Comparison of ENCODE assay signal across 1 cellular context in the genomic region with DNA sequence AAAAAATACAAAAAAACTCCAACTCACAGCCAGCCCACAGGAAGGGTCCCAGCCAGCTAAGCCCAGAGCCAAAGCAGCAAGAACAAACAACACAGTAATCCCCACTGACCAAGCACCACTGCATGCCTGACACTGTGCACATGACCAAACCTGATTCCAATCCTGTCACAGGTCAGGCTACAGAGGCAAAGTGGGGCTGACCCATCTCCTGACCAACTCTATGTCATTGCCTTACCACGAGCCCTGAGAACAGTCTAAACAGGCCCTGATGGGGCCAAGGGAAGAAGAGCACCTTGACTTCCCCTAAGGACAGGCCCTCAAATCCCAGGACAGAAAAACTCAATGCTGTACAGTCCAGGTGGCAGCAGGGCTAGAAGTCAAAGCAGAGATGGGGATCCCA.
TF ChIP-seq lines count a peak whose summit lies in the region.

No MANE protein-coding gene starts in this region.

TF ChIP-seq in GM12878, 131 proteins besides CTCF, POLR2A, EP300 and RAD21:
- TF ChIP-seq E4F1 (IDR thresholded peaks at IDR 0.05; ENCODE audit: borderline replicate concordance, partially characterized antibody) (no peak), RCOR1 (conservative IDR thresholded peaks at IDR 0.05; ENCODE audit: low read depth, low read length) (no peak), CHD4 (IDR thresholded peaks at IDR 0.05) (no peak), TAF1 (IDR thresholded peaks at IDR 0.05; ENCODE audit: borderline replicate concordance, low read depth, low read length) (no peak), RB1 (IDR thresholded peaks at IDR 0.05; ENCODE audit: borderline replicate concordance) (no peak), TBL1XR1 (IDR thresholded peaks at IDR 0.05; ENCODE audit: low read depth, low read length) (no peak), RELA (IDR thresholded peaks at IDR 0.05; ENCODE audit: borderline replicate concordance, partially characterized antibody) (no peak), PML (IDR thresholded peaks at IDR 0.05; ENCODE audit: low read length) (no peak), CREM (IDR thresholded peaks at IDR 0.05; ENCODE audit: low read depth) (no peak), ZNF384 (IDR thresholded peaks at IDR 0.05; ENCODE audit: borderline replicate concordance, low read depth, low read length) (no peak)
- TF ChIP-seq, protein P1, sequence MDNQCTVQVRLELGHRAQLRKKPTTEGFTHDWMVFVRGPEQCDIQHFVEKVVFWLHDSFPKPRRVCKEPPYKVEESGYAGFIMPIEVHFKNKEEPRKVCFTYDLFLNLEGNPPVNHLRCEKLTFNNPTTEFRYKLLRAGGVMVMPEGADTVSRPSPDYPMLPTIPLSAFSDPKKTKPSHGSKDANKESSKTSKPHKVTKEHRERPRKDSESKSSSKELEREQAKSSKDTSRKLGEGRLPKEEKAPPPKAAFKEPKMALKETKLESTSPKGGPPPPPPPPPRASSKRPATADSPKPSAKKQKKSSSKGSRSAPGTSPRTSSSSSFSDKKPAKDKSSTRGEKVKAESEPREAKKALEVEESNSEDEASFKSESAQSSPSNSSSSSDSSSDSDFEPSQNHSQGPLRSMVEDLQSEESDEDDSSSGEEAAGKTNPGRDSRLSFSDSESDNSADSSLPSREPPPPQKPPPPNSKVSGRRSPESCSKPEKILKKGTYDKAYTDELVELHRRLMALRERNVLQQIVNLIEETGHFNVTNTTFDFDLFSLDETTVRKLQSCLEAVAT (IDR thresholded peaks at IDR 0.05) = no peak
- TF ChIP-seq, protein P2, sequence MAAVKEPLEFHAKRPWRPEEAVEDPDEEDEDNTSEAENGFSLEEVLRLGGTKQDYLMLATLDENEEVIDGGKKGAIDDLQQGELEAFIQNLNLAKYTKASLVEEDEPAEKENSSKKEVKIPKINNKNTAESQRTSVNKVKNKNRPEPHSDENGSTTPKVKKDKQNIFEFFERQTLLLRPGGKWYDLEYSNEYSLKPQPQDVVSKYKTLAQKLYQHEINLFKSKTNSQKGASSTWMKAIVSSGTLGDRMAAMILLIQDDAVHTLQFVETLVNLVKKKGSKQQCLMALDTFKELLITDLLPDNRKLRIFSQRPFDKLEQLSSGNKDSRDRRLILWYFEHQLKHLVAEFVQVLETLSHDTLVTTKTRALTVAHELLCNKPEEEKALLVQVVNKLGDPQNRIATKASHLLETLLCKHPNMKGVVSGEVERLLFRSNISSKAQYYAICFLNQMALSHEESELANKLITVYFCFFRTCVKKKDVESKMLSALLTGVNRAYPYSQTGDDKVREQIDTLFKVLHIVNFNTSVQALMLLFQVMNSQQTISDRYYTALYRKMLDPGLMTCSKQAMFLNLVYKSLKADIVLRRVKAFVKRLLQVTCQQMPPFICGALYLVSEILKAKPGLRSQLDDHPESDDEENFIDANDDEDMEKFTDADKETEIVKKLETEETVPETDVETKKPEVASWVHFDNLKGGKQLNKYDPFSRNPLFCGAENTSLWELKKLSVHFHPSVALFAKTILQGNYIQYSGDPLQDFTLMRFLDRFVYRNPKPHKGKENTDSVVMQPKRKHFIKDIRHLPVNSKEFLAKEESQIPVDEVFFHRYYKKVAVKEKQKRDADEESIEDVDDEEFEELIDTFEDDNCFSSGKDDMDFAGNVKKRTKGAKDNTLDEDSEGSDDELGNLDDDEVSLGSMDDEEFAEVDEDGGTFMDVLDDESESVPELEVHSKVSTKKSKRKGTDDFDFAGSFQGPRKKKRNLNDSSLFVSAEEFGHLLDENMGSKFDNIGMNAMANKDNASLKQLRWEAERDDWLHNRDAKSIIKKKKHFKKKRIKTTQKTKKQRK (IDR thresholded peaks at IDR 0.05; ENCODE audit: low read depth, low read length) = no peak
- TF ChIP-seq, protein P3, sequence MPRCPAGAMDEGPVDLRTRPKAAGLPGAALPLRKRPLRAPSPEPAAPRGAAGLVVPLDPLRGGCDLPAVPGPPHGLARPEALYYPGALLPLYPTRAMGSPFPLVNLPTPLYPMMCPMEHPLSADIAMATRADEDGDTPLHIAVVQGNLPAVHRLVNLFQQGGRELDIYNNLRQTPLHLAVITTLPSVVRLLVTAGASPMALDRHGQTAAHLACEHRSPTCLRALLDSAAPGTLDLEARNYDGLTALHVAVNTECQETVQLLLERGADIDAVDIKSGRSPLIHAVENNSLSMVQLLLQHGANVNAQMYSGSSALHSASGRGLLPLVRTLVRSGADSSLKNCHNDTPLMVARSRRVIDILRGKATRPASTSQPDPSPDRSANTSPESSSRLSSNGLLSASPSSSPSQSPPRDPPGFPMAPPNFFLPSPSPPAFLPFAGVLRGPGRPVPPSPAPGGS (IDR thresholded peaks at IDR 0.05; ENCODE audit: borderline replicate concordance, insufficient read depth, low read depth, low read length, poor library complexity, severe bottlenecking) = no peak
